ENCODE assay signal across 21 cellular contexts in the genomic region with DNA sequence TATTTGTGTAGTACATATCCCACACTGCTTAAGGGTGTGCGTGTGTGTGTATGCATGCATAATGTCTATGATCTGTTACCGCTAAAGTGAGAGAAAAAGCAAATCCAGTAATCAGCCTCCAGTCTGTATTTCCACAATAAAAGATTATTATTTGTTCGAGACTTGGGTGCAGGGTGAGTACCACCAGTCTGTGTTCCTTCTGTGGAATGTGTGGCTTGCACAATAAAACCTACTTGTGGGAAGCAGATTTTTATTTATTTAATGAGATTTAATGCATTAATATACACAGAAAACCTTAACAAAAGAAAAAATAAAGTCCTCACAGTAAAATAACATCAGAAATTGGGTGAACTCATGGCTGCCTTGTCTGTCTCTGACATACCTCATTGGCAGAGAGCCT.
A peak's percentile ranks its signal among the peaks of the same experiment; 100 is the strongest.
DNase-seq lines count a peak whose midpoint lies in the region; ATAC-seq and TF ChIP-seq lines count a peak whose summit lies in the region.
"Had no signal": no experiment of that assay in that cellular context is flagged by ENCODE, and none has a peak within 500 bp of the region (broad histone marks: within the 10 kb centered on the region; RNA-seq: fewer than 3 reads in every experiment).

No MANE protein-coding gene starts in this region.

- H3K36me3 Mint-ChIP-seq in osteocyte (ENCODE audit: unreplicated experiment): no peaks in the 10 kb centered on the region
- no peaks in the 10 kb centered on the region for H3K36me3 Mint-ChIP-seq in T-helper 17 cell (ENCODE audit: low read depth)
- H3K36me3 Mint-ChIP-seq: CD4-positive, CD25-positive, alpha-beta regulatory T cell had no signal

- H3K9me3 ChIP-seq in BLaER1 (peaks cover 19% of the 10 kb centered on the region), Loucy (ENCODE audit: insufficient read depth, low read depth, low read length) (no peaks in the 10 kb centered on the region), fibroblast of lung (ENCODE audit: control insufficient read depth, insufficient read depth, low read depth, low read length) (no peaks in the 10 kb centered on the region), T-helper 17 cell (ENCODE audit: control insufficient read depth, low read length, poor library complexity, severe bottlenecking) (no peaks in the 10 kb centered on the region)
- H3K9me3 ChIP-seq: A549, Caco-2, Peyer's patch had no signal

- H3K36me3 ChIP-seq in BLaER1: no peaks in the 10 kb centered on the region
- no peaks in the 10 kb centered on the region for H3K36me3 ChIP-seq in Loucy (ENCODE audit: insufficient read depth, low read length)
- H3K36me3 ChIP-seq in fibroblast of lung (ENCODE audit: control insufficient read depth, insufficient read depth, low read length): no peaks in the 10 kb centered on the region
- H3K36me3 ChIP-seq: Peyer's patch had no signal

- H3K9me2 ChIP-seq in Loucy (replicated peaks; ENCODE audit: low read depth, low read length): no peaks in the 10 kb centered on the region

- no peaks in the 10 kb centered on the region for H3K9me3 Mint-ChIP-seq in osteocyte (ENCODE audit: unreplicated experiment)
- H3K9me3 Mint-ChIP-seq: CD4-positive, CD25-positive, alpha-beta regulatory T cell had no signal

- H3K27me3 Mint-ChIP-seq in osteocyte (ENCODE audit: unreplicated experiment): no peaks in the 10 kb centered on the region
- no peaks in the 10 kb centered on the region for H3K27me3 Mint-ChIP-seq in T-helper 17 cell
- H3K27me3 Mint-ChIP-seq: CD4-positive, CD25-positive, alpha-beta regulatory T cell had no signal

- no peaks in the 10 kb centered on the region for H3K27me3 ChIP-seq in BLaER1
- no peaks in the 10 kb centered on the region for H3K27me3 ChIP-seq in Loucy (ENCODE audit: insufficient read depth, low read length, poor library complexity, severe bottlenecking)
- H3K27me3 ChIP-seq in fibroblast of lung (ENCODE audit: control insufficient read depth, insufficient read depth, low read length): no peaks in the 10 kb centered on the region
- H3K27me3 ChIP-seq: Peyer's patch had no signal

- no peaks in the 10 kb centered on the region for H3F3A ChIP-seq in Loucy (ENCODE audit: low read depth)

- peaks cover 10% of the 10 kb centered on the region for H3K4me1 ChIP-seq in BLaER1
- peaks cover 12% of the 10 kb centered on the region for H3K4me1 ChIP-seq in Loucy (ENCODE audit: insufficient read depth, low read length, poor library complexity, severe bottlenecking)
- H3K4me1 ChIP-seq in fibroblast of lung (ENCODE audit: control insufficient read depth, extremely low read depth, insufficient read depth, low read length): no peaks in the 10 kb centered on the region
- H3K4me1 ChIP-seq: A549, Caco-2, Peyer's patch had no signal

- H3K27ac ChIP-seq in BLaER1 (no peak overlapping the region), fibroblast of lung (ENCODE audit: insufficient read depth, low read length) (no peak overlapping the region), substantia nigra (ENCODE audit: low read depth, low read length, poor library complexity, severe bottlenecking) (no peak overlapping the region)
- H3K27ac ChIP-seq: Peyer's patch, SK-N-MC had no signal

- H3K9ac ChIP-seq in BLaER1: no peak overlapping the region
- H3K9ac ChIP-seq in Loucy (ENCODE audit: low read depth, low read length, poor library complexity, severe bottlenecking): peak overlapping the region; percentile 26
- no peak overlapping the region for H3K9ac ChIP-seq in fibroblast of lung (ENCODE audit: insufficient read depth, low read length)

- H3K4me3 ChIP-seq in BLaER1 (no peak overlapping the region), Loucy (ENCODE audit: low read length, poor library complexity, severe bottlenecking) (no peak overlapping the region), fibroblast of lung (replicated peaks in 1 of 4; ENCODE audit: control extremely low read depth in 1 of 4, insufficient read depth in 1 of 4, low read depth in 3 of 4, low read length in 4 of 4) (no peak overlapping the region)
- H3K4me3 ChIP-seq: A549, Peyer's patch, SK-N-MC had no signal

- peak; percentile 35 to 37 for DNase-seq in fibroblast of lung (ENCODE audit: low read depth in 2 of 2)
- DNase-seq in osteocyte (ENCODE audit: extremely low spot score, unreplicated experiment): no peak
- DNase-seq in substantia nigra (lab: John Stamatoyannopoulos, UW): no peak
- DNase-seq in T-helper 17 cell: no peak
- no peak for DNase-seq in HT-29 (ENCODE audit: low spot score)
- DNase-seq: AML-193; Caco-2; CD4-positive, CD25-positive, alpha-beta regulatory T cell; DMS153; KBM-7; NCI-H1436; NCI-H2081; NCI-H510A; Peyer's patch; Right ventricle myocardium superior had no signal

- H3K4me3 Mint-ChIP-seq in osteocyte (ENCODE audit: unreplicated experiment) (no peak overlapping the region), T-helper 17 cell (no peak overlapping the region)
- H3K4me3 Mint-ChIP-seq: CD4-positive, CD25-positive, alpha-beta regulatory T cell had no signal

- H3K27ac Mint-ChIP-seq in osteocyte (ENCODE audit: unreplicated experiment) (peak overlapping the region; percentile 34), T-helper 17 cell (no peak overlapping the region)
- H3K27ac Mint-ChIP-seq: CD4-positive, CD25-positive, alpha-beta regulatory T cell had no signal

- no peaks in the 10 kb centered on the region for H3K79me2 ChIP-seq in Loucy (ENCODE audit: insufficient read depth, low read length)
- H3K79me2 ChIP-seq in fibroblast of lung (ENCODE audit: control insufficient read depth, insufficient read depth, low read length): no peaks in the 10 kb centered on the region

- no peak overlapping the region; the same call in 1 of the 2 replicates for H2AFZ ChIP-seq in Loucy (ENCODE audit: low read length)
- no peak overlapping the region for H2AFZ ChIP-seq in fibroblast of lung (ENCODE audit: low read length)

- ATAC-seq in HG02642 (IDR thresholded peaks at IDR 0.05; ENCODE audit: poor library complexity, unreplicated experiment) (no peak), T-helper 17 cell (no peak)
- ATAC-seq: A549, HCT116 had no signal

- no peaks in the 10 kb centered on the region for H4K20me1 ChIP-seq in BLaER1
- H4K20me1 ChIP-seq in Loucy (ENCODE audit: insufficient read depth, low read length, poor library complexity, severe bottlenecking): no peaks in the 10 kb centered on the region
- H4K20me1 ChIP-seq in fibroblast of lung (ENCODE audit: control insufficient read depth, extremely low read depth, insufficient read depth, low read length): no peaks in the 10 kb centered on the region

- H3K4me1 Mint-ChIP-seq in osteocyte (ENCODE audit: unreplicated experiment) (peaks cover 16% of the 10 kb centered on the region), T-helper 17 cell (peaks cover 5% of the 10 kb centered on the region)
- H3K4me1 Mint-ChIP-seq: CD4-positive, CD25-positive, alpha-beta regulatory T cell had no signal

- H3K4me2 ChIP-seq in BLaER1 (0 out of 2 replicates have a peak overlapping the region, but pooled peaks have one; percentile 35), Loucy (ENCODE audit: low read depth, low read length, poor library complexity, severe bottlenecking) (no peak overlapping the region), fibroblast of lung (ENCODE audit: extremely low read depth, insufficient read depth, low read length) (no peak overlapping the region)
- H3K4me2 ChIP-seq: A549 had no signal

- TF ChIP-seq CTCF in Loucy (conservative IDR thresholded peaks at IDR 0.05; ENCODE audit: low read length) (no peak), fibroblast of lung (conservative IDR thresholded peaks at IDR 0.05 in 1 of 2, IDR thresholded peaks at IDR 0.05 in 1 of 2; ENCODE audit: low read depth in 1 of 2, low read length in 2 of 2) (no peak), osteocyte (IDR thresholded peaks at IDR 0.05) (no peak)

Comparison
In these comparisons a context has a peak if more than half of its experiments do, and no peak if none do; other contexts are left out.
1. DNase-seq: peak in fibroblast of lung (2 of 2); none in osteocyte (single experiment), substantia nigra (0 of 49), T-helper 17 cell (0 of 3) and HT-29 (single experiment).